Comparison of ENCODE assay signal across 17 cellular contexts in the genomic region with DNA sequence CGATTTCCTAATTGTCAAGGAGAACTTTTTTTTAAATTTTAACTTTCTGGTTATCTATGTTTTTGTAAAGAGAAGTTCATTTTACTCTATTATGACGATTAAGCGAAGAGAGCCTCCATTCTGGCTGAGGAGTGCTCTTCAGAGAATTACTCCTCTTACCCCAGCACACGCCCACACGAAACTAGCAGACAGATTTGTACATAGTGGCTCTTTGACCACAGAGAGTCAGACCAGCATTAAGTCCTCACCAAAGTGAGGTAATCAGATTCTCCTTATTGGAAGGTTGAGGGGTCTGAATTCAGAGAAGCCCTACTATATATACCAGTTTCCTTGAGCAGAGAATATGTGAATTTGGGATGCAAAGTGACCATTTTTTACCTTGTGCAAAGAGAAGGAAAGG.
"Had no signal": no experiment of that assay in that cellular context is flagged by ENCODE, and none has a peak within 500 bp of the region (broad histone marks: within the 10 kb centered on the region; RNA-seq: fewer than 3 reads in every experiment).

No MANE protein-coding gene starts in this region.

- H3K36me3 Mint-ChIP-seq: natural killer cell had no signal

- H3K9me3 ChIP-seq: transverse colon, vagina had no signal

- H3K27me3 ChIP-seq: ascending aorta, transverse colon, vagina had no signal

- H3K9me3 Mint-ChIP-seq: activated T-helper 17 cell treated with anti-CD3 and anti-CD28 coated beads, Interleukin-2, amount 50 U/mL, for 72 hours; endodermal cell; natural killer cell had no signal

- H3K27ac Mint-ChIP-seq: activated T-helper 17 cell treated with anti-CD3 and anti-CD28 coated beads, Interleukin-2, amount 50 U/mL, for 72 hours; endodermal cell; natural killer cell had no signal

- H3K27ac ChIP-seq: ascending aorta, transverse colon, vagina, VCaP had no signal

- H3K4me3 Mint-ChIP-seq: activated T-helper 17 cell treated with anti-CD3 and anti-CD28 coated beads, Interleukin-2, amount 50 U/mL, for 72 hours; endodermal cell; natural killer cell had no signal

- H3K36me3 ChIP-seq: ascending aorta, transverse colon, vagina had no signal

- H3K4me3 ChIP-seq: ascending aorta, transverse colon, vagina had no signal

- H3K4me1 ChIP-seq: ascending aorta, vagina had no signal

- DNase-seq: activated CD4-positive, alpha-beta T cell treated with anti-CD3 and anti-CD28 coated beads for 1 hour; activated CD4-positive, alpha-beta T cell treated with anti-CD3 and anti-CD28 coated beads, Interleukin-2, amount 50 U/mL, for 4 hours; activated naive CD4-positive, alpha-beta T cell treated with Interleukin-2 at 50 U/mL for 16 hours; activated T-cell treated with anti-CD3 and anti-CD28 coated beads for 4 hours; endodermal cell; natural killer cell; right cardiac atrium; small intestine; stimulated activated CD4-positive, alpha-beta T cell treated with anti-CD3 and anti-CD28 coated beads, Interleukin-4, amount 100 ng/mL, for 4 hours; stimulated activated CD8-positive, alpha-beta memory T cell treated with anti-CD3 and anti-CD28 coated beads, Interleukin-4, amount 100 ng/mL, for 48 hours; stimulated activated naive CD8-positive, alpha-beta T cell treated with anti-CD3 and anti-CD28 coated beads, Interleukin-15, Interleukin-2, amounts not matched to agents 100 U/mL and 50 U/mL, for 24 hours; transverse colon had no signal

- ATAC-seq: activated T-helper 17 cell treated with anti-CD3 and anti-CD28 coated beads, Interleukin-2, amount 50 U/mL, for 72 hours; left lobe of liver; natural killer cell; right cardiac atrium; stimulated activated naive CD8-positive, alpha-beta T cell treated with anti-CD3 and anti-CD28 coated beads, Interleukin-15, Interleukin-2, amounts not matched to agents 100 U/mL and 50 U/mL, for 24 hours had no signal

- H3K4me1 Mint-ChIP-seq: activated T-helper 17 cell treated with anti-CD3 and anti-CD28 coated beads, Interleukin-2, amount 50 U/mL, for 72 hours; natural killer cell had no signal
